31 cellular contexts compared by ENCODE assay signal in the genomic region with DNA sequence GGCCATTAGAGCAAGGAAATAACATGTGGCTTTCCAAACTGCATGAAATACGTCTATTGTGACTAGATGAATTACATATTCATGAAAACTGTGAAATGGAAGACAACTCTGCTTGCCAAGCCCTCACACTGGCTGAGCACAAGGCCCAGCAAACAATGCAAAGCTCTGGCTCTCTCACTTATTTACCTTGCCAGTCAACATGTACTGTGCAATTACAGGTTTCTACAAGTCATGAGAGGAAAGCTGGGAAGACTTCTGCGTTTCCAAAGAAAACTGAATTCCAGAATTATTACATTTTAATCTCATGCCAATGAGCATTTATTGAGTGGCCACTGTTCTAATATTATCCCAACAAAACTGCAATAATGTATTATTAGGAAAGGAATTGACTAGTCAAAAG. TPM values are rescaled to one million over a fixed set of nuclear protein-coding genes. Genes with fewer than 3 reads are reported as not detected.
"Had no signal": no experiment of that assay in that cellular context is flagged by ENCODE, and none has a peak within 500 bp of the region (broad histone marks: within the 10 kb centered on the region; RNA-seq: fewer than 3 reads in every experiment).

No MANE protein-coding gene starts in this region.

- H3K4me3 Mint-ChIP-seq: activated B cell treated with CpG ODN at 0.5 μM for 24 hours; activated CD4-positive, alpha-beta T cell treated with anti-CD3 and anti-CD28 coated beads, Interleukin-2, amount 10 ng/mL, durations not matched to agents 24 days and 14 days; activated naive CD8-positive, alpha-beta T cell treated with anti-CD3 and anti-CD28 coated beads, Interleukin-2, amount 50 U/mL, for 24 hours; activated T-cell treated with anti-CD3 and anti-CD28 coated beads, Interleukin-2, amount 50 U/mL, for 4 hours; T-cell had no signal

- H3K27ac Mint-ChIP-seq: activated B cell treated with CpG ODN at 0.5 μM for 24 hours; activated CD4-positive, alpha-beta T cell treated with anti-CD3 and anti-CD28 coated beads, Interleukin-2, amount 10 ng/mL, durations not matched to agents 24 days and 14 days; activated naive CD4-positive, alpha-beta T cell treated with anti-CD3 and anti-CD28 coated beads, Interleukin-2, amount 50 U/mL, for 72 hours; activated naive CD8-positive, alpha-beta T cell treated with anti-CD3 and anti-CD28 coated beads, Interleukin-2, amount 50 U/mL, for 24 hours; T-cell had no signal

- H3K27me3 ChIP-seq: ascending aorta, body of pancreas, cardiac muscle cell had no signal

- H3K27ac ChIP-seq: ascending aorta, body of pancreas, cardiac muscle cell, SK-N-MC had no signal

- H3K27me3 Mint-ChIP-seq: activated B cell treated with CpG ODN at 0.5 μM for 24 hours; activated naive CD8-positive, alpha-beta T cell treated with anti-CD3 and anti-CD28 coated beads, Interleukin-2, amount 50 U/mL, for 24 hours had no signal

- H3K9me3 Mint-ChIP-seq: activated B cell treated with CpG ODN at 0.5 μM for 24 hours; activated CD4-positive, alpha-beta T cell treated with anti-CD3 and anti-CD28 coated beads, Interleukin-2, amount 10 ng/mL, durations not matched to agents 24 days and 14 days; activated naive CD4-positive, alpha-beta T cell treated with anti-CD3 and anti-CD28 coated beads, Interleukin-2, amount 50 U/mL, for 72 hours; activated naive CD8-positive, alpha-beta T cell treated with anti-CD3 and anti-CD28 coated beads, Interleukin-2, amount 50 U/mL, for 24 hours; activated T-cell treated with anti-CD3 and anti-CD28 coated beads, Interleukin-2, amount 50 U/mL, for 4 hours; T-cell had no signal

- H3K4me1 ChIP-seq: ascending aorta, body of pancreas had no signal

- H3K36me3 Mint-ChIP-seq: activated naive CD4-positive, alpha-beta T cell treated with anti-CD3 and anti-CD28 coated beads, Interleukin-2, amount 50 U/mL, for 72 hours; T-cell had no signal

- H3K36me3 ChIP-seq: ascending aorta, cardiac muscle cell had no signal

- DNase-seq: activated B cell treated with CpG ODN at 0.5 μM for 24 hours; activated CD4-positive, alpha-beta T cell treated with anti-CD3 and anti-CD28 coated beads for 1 hour; activated CD4-positive, alpha-beta T cell treated with anti-CD3 and anti-CD28 coated beads, Interleukin-2, amount 50 U/mL, for 48 hours; activated CD8-positive, alpha-beta memory T cell treated with anti-CD3 and anti-CD28 coated beads for 24 hours; activated effector memory CD4-positive, alpha-beta T cell treated with anti-CD3 and anti-CD28 coated beads, Interleukin-2, amount 50 U/mL, for 16 hours; activated naive CD4-positive, alpha-beta T cell treated with Interleukin-2 at 50 U/mL for 16 hours; activated naive CD8-positive, alpha-beta T cell treated with anti-CD3 and anti-CD28 coated beads, Interleukin-2, amount 50 U/mL, for 24 hours; activated T-cell treated with anti-CD3 and anti-CD28 coated beads, Interleukin-2, amount 50 U/mL, for 4 hours; amniotic stem cell; body of pancreas; KG1; NCI-H1048; NCI-H146; NCI-H187 treated with DMSO at 0.1 percent for 48 hours; NCI-H2081 treated with DMSO at 0.1 percent for 48 hours; NCI-H2171; NCI-H2227 treated with DMSO at 0.1 percent for 48 hours; NCI-H510A; NCI-H748 treated with DMSO at 0.1 percent for 48 hours; NK-92 treated with Interleukin-12 subunit alpha and Interleukin-12 subunit beta, amount 100 ng/mL, for 24 hours; RPMI8226; T-cell; T-helper 2 cell; T1000 had no signal

- H3K4me3 ChIP-seq: ascending aorta, body of pancreas, cardiac muscle cell, SK-N-MC had no signal

- ATAC-seq: activated naive CD4-positive, alpha-beta T cell treated with anti-CD3 and anti-CD28 coated beads, Interleukin-2, amount 50 U/mL, for 72 hours; activated naive CD8-positive, alpha-beta T cell treated with anti-CD3 and anti-CD28 coated beads, Interleukin-2, amount 50 U/mL, for 24 hours; activated T-cell treated with anti-CD3 and anti-CD28 coated beads, Interleukin-2, amount 50 U/mL, for 4 hours; body of pancreas; Panc1; Right ventricle myocardium inferior; T-cell had no signal

- H3K9me3 ChIP-seq: ascending aorta, body of pancreas had no signal

RNA-seq across cellular contexts. Expression of gene C5orf63, which starts 12.1 kb away (rescaled TPM):
- total RNA-seq: ascending aorta had no signal
